Comparison of ENCODE assay signal across 28 cellular contexts in genomic region chr7:1911571-1911970, GRCh38.
"Had no signal": no experiment of that assay in that cellular context is flagged by ENCODE, and none has a peak within 500 bp of the region (broad histone marks: within the 10 kb centered on the region; RNA-seq: fewer than 3 reads in every experiment).

No MANE protein-coding gene starts in this region.

- H3K27me3 ChIP-seq: MG63, SJSA1 had no signal

- H3K27me3 Mint-ChIP-seq: activated CD4-positive, alpha-beta T cell treated with anti-CD3 and anti-CD28 coated beads, Interleukin-2, amount 10 ng/mL, durations not matched to agents 24 days and 14 days; activated CD8-positive, alpha-beta memory T cell treated with anti-CD3 and anti-CD28 coated beads, Interleukin-2, amount 10 ng/mL, durations not matched to agents 7 days and 5 days; activated naive CD4-positive, alpha-beta T cell treated with anti-CD3 and anti-CD28 coated beads, Interleukin-2, amount 10 ng/mL, durations not matched to agents 7 days and 5 days; activated naive CD8-positive, alpha-beta T cell treated with anti-CD3 and anti-CD28 coated beads for 36 hours had no signal

- ATAC-seq: activated CD8-positive, alpha-beta memory T cell treated with anti-CD3 and anti-CD28 coated beads, Interleukin-2, amount 10 ng/mL, durations not matched to agents 7 days and 5 days; activated T-cell treated with anti-CD3 and anti-CD28 coated beads, Interleukin-2, amount 50 U/mL, for 4 hours; Panc1; SK-N-SH treated with all-trans-retinoic acid at 6 μM for 48 hours had no signal

- H3K9ac ChIP-seq: KMS-11 had no signal

- H3K36me3 Mint-ChIP-seq: activated CD8-positive, alpha-beta memory T cell treated with anti-CD3 and anti-CD28 coated beads, Interleukin-2, amount 10 ng/mL, durations not matched to agents 7 days and 5 days; activated naive CD8-positive, alpha-beta T cell treated with anti-CD3 and anti-CD28 coated beads for 36 hours had no signal

- H3K4me1 Mint-ChIP-seq: activated CD4-positive, alpha-beta T cell treated with anti-CD3 and anti-CD28 coated beads, Interleukin-2, amount 10 ng/mL, durations not matched to agents 24 days and 14 days; activated CD8-positive, alpha-beta memory T cell treated with anti-CD3 and anti-CD28 coated beads, Interleukin-2, amount 10 ng/mL, durations not matched to agents 7 days and 5 days; activated naive CD4-positive, alpha-beta T cell treated with anti-CD3 and anti-CD28 coated beads, Interleukin-2, amount 10 ng/mL, durations not matched to agents 7 days and 5 days had no signal

- H3K9me3 Mint-ChIP-seq: activated CD4-positive, alpha-beta T cell treated with anti-CD3 and anti-CD28 coated beads, Interleukin-2, amount 10 ng/mL, durations not matched to agents 24 days and 14 days; activated naive CD4-positive, alpha-beta T cell treated with anti-CD3 and anti-CD28 coated beads, Interleukin-2, amount 10 ng/mL, durations not matched to agents 7 days and 5 days; activated naive CD8-positive, alpha-beta T cell treated with anti-CD3 and anti-CD28 coated beads for 36 hours; activated T-cell treated with anti-CD3 and anti-CD28 coated beads, Interleukin-2, amount 50 U/mL, for 4 hours; activated T-helper 2 cell treated with anti-CD3 and anti-CD28 coated beads, Interferon-gamma antibody, Interleukin-2, Interleukin-4, amounts not matched to agents 10 μg/mL and 5 μg/mL and 100 μg/mL, durations not matched to agents 14 hours and 24 hours and 36 hours had no signal

- H3K4me3 ChIP-seq: MG63, SJSA1 had no signal

- DNase-seq: activated CD4-positive, alpha-beta T cell treated with anti-CD3 and anti-CD28 coated beads for 1 hour; activated CD4-positive, alpha-beta T cell treated with anti-CD3 and anti-CD28 coated beads, Interleukin-2, amount 10 ng/mL, durations not matched to agents 24 days and 14 days; activated CD4-positive, alpha-beta T cell treated with anti-CD3 and anti-CD28 coated beads, Interleukin-2, amount 50 U/mL, for 48 hours; activated CD8-positive, alpha-beta memory T cell treated with anti-CD3 and anti-CD28 coated beads, Interleukin-2, amount 10 ng/mL, durations not matched to agents 7 days and 5 days; activated gamma-delta T cell treated with Interleukin-2 at 50 U/mL for 16 hours; activated naive CD4-positive, alpha-beta T cell treated with anti-CD3 and anti-CD28 coated beads, Interleukin-2, amount 10 ng/mL, durations not matched to agents 7 days and 5 days; activated naive CD8-positive, alpha-beta T cell treated with anti-CD3 and anti-CD28 coated beads for 36 hours; activated T-cell treated with anti-CD3 and anti-CD28 coated beads, Interleukin-2, amount 50 U/mL, for 4 hours; MG63; MV-4-11; NCI-H1092 treated with DMSO at 0.1 percent for 48 hours; NCI-H1417 treated with DMSO at 0.1 percent for 48 hours; NCI-H1694; NCI-H2029; NCI-H2107; NCI-H345; NCI-H510A; NCI-H526 treated with DMSO at 0.1 percent for 48 hours; NCI-H82; OCI-M1; RPMI8226; SHP77; SW 1271 had no signal

- H3K36me3 ChIP-seq: MG63, SJSA1 had no signal

- H3K27ac Mint-ChIP-seq: activated CD4-positive, alpha-beta T cell treated with anti-CD3 and anti-CD28 coated beads, Interleukin-2, amount 10 ng/mL, durations not matched to agents 24 days and 14 days; activated CD8-positive, alpha-beta memory T cell treated with anti-CD3 and anti-CD28 coated beads, Interleukin-2, amount 10 ng/mL, durations not matched to agents 7 days and 5 days; activated naive CD8-positive, alpha-beta T cell treated with anti-CD3 and anti-CD28 coated beads for 36 hours; activated T-helper 2 cell treated with anti-CD3 and anti-CD28 coated beads, Interferon-gamma antibody, Interleukin-2, Interleukin-4, amounts not matched to agents 10 μg/mL and 5 μg/mL and 100 μg/mL, durations not matched to agents 14 hours and 24 hours and 36 hours had no signal

- H3K4me3 Mint-ChIP-seq: activated CD4-positive, alpha-beta T cell treated with anti-CD3 and anti-CD28 coated beads, Interleukin-2, amount 10 ng/mL, durations not matched to agents 24 days and 14 days; activated CD8-positive, alpha-beta memory T cell treated with anti-CD3 and anti-CD28 coated beads, Interleukin-2, amount 10 ng/mL, durations not matched to agents 7 days and 5 days; activated naive CD4-positive, alpha-beta T cell treated with anti-CD3 and anti-CD28 coated beads, Interleukin-2, amount 10 ng/mL, durations not matched to agents 7 days and 5 days; activated naive CD8-positive, alpha-beta T cell treated with anti-CD3 and anti-CD28 coated beads for 36 hours; activated T-cell treated with anti-CD3 and anti-CD28 coated beads, Interleukin-2, amount 50 U/mL, for 4 hours had no signal

- H3K27ac ChIP-seq: KMS-11, SJSA1 had no signal

- H3K4me2 ChIP-seq: KMS-11 had no signal

- H3K9me3 ChIP-seq: MG63, SJSA1 had no signal
